Comparison of ENCODE assay signal across 26 cellular contexts in the genomic region with DNA sequence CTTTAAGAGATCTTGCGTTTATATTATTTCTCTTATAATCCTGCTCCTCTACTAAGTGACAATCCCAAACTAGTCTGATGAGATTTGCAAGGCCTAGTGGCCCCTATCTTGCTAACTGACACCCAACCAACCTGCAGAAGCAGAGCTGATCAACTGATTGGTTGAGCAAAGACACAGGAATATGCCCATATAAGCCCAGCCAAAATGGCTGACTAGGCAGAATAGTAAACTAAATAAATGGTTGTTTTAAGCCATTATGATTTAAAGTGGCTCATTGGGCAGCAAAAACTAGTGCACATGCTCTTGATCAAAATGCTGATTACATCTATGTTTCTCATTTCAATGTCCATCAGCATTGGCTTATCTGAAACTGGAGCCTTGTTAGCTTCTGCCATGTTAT.
"Had no signal": no experiment of that assay in that cellular context is flagged by ENCODE, and none has a peak within 500 bp of the region (broad histone marks: within the 10 kb centered on the region; RNA-seq: fewer than 3 reads in every experiment).

No MANE protein-coding gene starts in this region.

- H2AFZ ChIP-seq: neural progenitor cell, parathyroid adenoma had no signal

- FAIRE-seq: urothelium cell line had no signal

- DNase-seq: naive thymus-derived CD4-positive, alpha-beta T cell; natural killer cell; occipital lobe; ovary; posterior cingulate gyrus; psoas muscle; right cardiac atrium; stimulated activated CD4-positive, alpha-beta T cell treated with anti-CD3 and anti-CD28 coated beads, Interleukin-15, amount 100 ng/mL, for 24 hours; stimulated activated CD4-positive, alpha-beta T cell treated with anti-CD3 and anti-CD28 coated beads, Interleukin-2, amount 100 ng/mL, for 24 hours; stimulated activated CD4-positive, alpha-beta T cell treated with anti-CD3 and anti-CD28 coated beads, Interleukin-2, amount 100 ng/mL, for 48 hours; stimulated activated CD4-positive, alpha-beta T cell treated with anti-CD3 and anti-CD28 coated beads, Interleukin-4, amount 100 ng/mL, for 24 hours; stimulated activated naive B cell treated with anti-CD40 and anti-IgM and Interleukin-4, amounts not matched to agents 10 μg/mL and 1 μg/mL and 100 μg/mL, for 72 hours; stimulated activated naive CD4-positive, alpha-beta T cell treated with Interleukin-2 at 50 U/mL for 16 hours; stomach; thyroid gland; trophoblast cell; upper lobe of left lung had no signal

- H3K79me2 ChIP-seq: parathyroid adenoma had no signal

- ATAC-seq: naive thymus-derived CD4-positive, alpha-beta T cell; natural killer cell; psoas muscle; right cardiac atrium; sciatic nerve; stimulated activated effector memory CD8-positive, alpha-beta T cell treated with anti-CD3 and anti-CD28 coated beads, Interleukin-12 subunit alpha, Interleukin-12 subunit beta, amount 100 ng/mL, for 72 hours; stimulated activated naive B cell treated with anti-CD40 and anti-IgM and Interleukin-4, amounts not matched to agents 10 μg/mL and 1 μg/mL and 100 μg/mL, for 72 hours had no signal

- H3K27me3 ChIP-seq: neural progenitor cell, ovary, stomach, thyroid gland, tibial nerve, upper lobe of left lung, vagina had no signal

- H3K36me3 ChIP-seq: neural progenitor cell, ovary, stomach, thoracic aorta, thyroid gland, tibial nerve, upper lobe of left lung, vagina had no signal

- H3K27ac ChIP-seq: neural progenitor cell, ovary, parathyroid adenoma, psoas muscle, skin epidermis, stomach, thoracic aorta, thyroid gland, tibial nerve, upper lobe of left lung, vagina had no signal

- H3K9me3 ChIP-seq: ovary, psoas muscle, stomach, thoracic aorta, thyroid gland, upper lobe of left lung, vagina had no signal

- H3K9ac ChIP-seq: neural progenitor cell, parathyroid adenoma had no signal

- H3K4me2 ChIP-seq: neural progenitor cell had no signal

- H3K4me3 ChIP-seq: neural progenitor cell, ovary, psoas muscle, skin epidermis, stomach, thoracic aorta, thyroid gland, tibial nerve, upper lobe of left lung, vagina had no signal

- H3K4me1 ChIP-seq: neural progenitor cell, parathyroid adenoma, psoas muscle, stomach, thyroid gland, tibial nerve, upper lobe of left lung, vagina had no signal
